ENCODE assay signal across 2 cellular contexts in genomic region chr7:21480693-21481403, GRCh38.
TF ChIP-seq lines count a peak whose summit lies in the region.

No MANE protein-coding gene starts in this region.

TF ChIP-seq in GM23338, 12 proteins besides CTCF, POLR2A, EP300 and RAD21:
- TF ChIP-seq REST (IDR thresholded peaks at IDR 0.05; ENCODE audit: unreplicated experiment) (no peak), NANOG (IDR thresholded peaks at IDR 0.05; ENCODE audit: borderline replicate concordance) (peak; percentile 63), POLR2AphosphoS5 (IDR thresholded peaks at IDR 0.05; ENCODE audit: low read depth) (no peak), ZNF331 (CRISPR knock-in tag; IDR thresholded peaks at IDR 0.05; ENCODE audit: low read depth) (no peak), ZNF114 (CRISPR knock-in tag; IDR thresholded peaks at IDR 0.05) (no peak), CREB1 (CRISPR knock-in tag; IDR thresholded peaks at IDR 0.05; ENCODE audit: low read depth) (no peak), ZNF462 (CRISPR knock-in tag; IDR thresholded peaks at IDR 0.05) (peak; percentile 89), JUNB (IDR thresholded peaks at IDR 0.05; ENCODE audit: unreplicated experiment) (no peak), STAT1 (IDR thresholded peaks at IDR 0.05; ENCODE audit: unreplicated experiment) (no peak)

TF ChIP-seq in WTC11, 78 proteins besides CTCF, POLR2A, EP300 and RAD21:
- TF ChIP-seq NR1H2 (CRISPR knock-in tag; IDR thresholded peaks at IDR 0.05) (no peak), ZNF121 (CRISPR knock-in tag; IDR thresholded peaks at IDR 0.05) (0 out of 2 replicates have a peak, but pooled peaks have one; percentile 32), TEAD1 (CRISPR knock-in tag; IDR thresholded peaks at IDR 0.05) (no peak), EMX1 (CRISPR knock-in tag; IDR thresholded peaks at IDR 0.05) (no peak), ZNF219 (CRISPR knock-in tag; IDR thresholded peaks at IDR 0.05; ENCODE audit: borderline replicate concordance) (no peak), STAT6 (CRISPR knock-in tag; conservative IDR thresholded peaks at IDR 0.05; ENCODE audit: low read depth) (no peak)
